In the genomic region with DNA sequence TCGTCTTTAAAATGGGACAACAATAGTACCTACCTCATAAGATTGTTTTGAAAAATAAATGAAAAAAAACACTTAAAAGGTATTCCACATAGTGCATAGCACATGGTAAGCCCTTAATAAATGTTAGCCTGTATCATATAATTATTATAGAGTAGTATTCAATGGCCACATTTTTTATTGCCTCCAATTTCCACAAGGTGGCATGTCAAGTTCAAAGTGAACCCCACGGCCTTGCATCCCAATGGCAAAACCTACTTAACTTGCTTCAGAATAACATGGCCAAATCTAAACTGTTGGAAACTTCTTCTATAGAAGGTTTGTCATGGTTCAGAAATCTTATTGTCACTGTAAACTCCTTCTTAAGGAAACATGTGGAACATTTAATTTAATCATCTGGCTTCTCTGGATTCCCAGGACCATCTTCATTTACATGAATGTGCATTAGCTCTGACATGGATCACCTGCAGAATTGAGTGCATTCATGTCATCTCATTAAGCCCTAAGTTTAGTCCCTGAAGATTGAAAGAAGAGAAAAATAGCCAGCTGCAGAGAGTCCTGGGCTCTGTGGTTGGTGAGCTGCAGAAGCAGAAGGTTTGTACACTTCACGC, we compare ENCODE assay signal across 1 cellular context.
A peak's percentile ranks its signal among the peaks of the same experiment; 100 is the strongest.
TF ChIP-seq lines count a peak whose summit lies in the region.

No MANE protein-coding gene starts in this region.

TF ChIP-seq in K562, 482 proteins besides CTCF, POLR2A, EP300 and RAD21 (continued from another document and continues in another):
- TF ChIP-seq, protein P1, sequence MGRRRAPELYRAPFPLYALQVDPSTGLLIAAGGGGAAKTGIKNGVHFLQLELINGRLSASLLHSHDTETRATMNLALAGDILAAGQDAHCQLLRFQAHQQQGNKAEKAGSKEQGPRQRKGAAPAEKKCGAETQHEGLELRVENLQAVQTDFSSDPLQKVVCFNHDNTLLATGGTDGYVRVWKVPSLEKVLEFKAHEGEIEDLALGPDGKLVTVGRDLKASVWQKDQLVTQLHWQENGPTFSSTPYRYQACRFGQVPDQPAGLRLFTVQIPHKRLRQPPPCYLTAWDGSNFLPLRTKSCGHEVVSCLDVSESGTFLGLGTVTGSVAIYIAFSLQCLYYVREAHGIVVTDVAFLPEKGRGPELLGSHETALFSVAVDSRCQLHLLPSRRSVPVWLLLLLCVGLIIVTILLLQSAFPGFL (CRISPR knock-in tag; IDR thresholded peaks at IDR 0.05) = no peak
- TF ChIP-seq, protein P2, sequence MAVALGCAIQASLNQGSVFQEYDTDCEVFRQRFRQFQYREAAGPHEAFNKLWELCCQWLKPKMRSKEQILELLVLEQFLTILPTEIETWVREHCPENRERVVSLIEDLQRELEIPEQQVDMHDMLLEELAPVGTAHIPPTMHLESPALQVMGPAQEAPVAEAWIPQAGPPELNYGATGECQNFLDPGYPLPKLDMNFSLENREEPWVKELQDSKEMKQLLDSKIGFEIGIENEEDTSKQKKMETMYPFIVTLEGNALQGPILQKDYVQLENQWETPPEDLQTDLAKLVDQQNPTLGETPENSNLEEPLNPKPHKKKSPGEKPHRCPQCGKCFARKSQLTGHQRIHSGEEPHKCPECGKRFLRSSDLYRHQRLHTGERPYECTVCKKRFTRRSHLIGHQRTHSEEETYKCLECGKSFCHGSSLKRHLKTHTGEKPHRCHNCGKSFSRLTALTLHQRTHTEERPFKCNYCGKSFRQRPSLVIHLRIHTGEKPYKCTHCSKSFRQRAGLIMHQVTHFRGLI (CRISPR knock-in tag; IDR thresholded peaks at IDR 0.05) = no peak
- TF ChIP-seq, protein P3, sequence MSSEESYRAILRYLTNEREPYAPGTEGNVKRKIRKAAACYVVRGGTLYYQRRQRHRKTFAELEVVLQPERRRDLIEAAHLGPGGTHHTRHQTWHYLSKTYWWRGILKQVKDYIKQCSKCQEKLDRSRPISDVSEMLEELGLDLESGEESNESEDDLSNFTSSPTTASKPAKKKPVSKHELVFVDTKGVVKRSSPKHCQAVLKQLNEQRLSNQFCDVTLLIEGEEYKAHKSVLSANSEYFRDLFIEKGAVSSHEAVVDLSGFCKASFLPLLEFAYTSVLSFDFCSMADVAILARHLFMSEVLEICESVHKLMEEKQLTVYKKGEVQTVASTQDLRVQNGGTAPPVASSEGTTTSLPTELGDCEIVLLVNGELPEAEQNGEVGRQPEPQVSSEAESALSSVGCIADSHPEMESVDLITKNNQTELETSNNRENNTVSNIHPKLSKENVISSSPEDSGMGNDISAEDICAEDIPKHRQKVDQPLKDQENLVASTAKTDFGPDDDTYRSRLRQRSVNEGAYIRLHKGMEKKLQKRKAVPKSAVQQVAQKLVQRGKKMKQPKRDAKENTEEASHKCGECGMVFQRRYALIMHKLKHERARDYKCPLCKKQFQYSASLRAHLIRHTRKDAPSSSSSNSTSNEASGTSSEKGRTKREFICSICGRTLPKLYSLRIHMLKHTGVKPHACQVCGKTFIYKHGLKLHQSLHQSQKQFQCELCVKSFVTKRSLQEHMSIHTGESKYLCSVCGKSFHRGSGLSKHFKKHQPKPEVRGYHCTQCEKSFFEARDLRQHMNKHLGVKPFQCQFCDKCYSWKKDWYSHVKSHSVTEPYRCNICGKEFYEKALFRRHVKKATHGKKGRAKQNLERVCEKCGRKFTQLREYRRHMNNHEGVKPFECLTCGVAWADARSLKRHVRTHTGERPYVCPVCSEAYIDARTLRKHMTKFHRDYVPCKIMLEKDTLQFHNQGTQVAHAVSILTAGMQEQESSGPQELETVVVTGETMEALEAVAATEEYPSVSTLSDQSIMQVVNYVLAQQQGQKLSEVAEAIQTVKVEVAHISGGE (CRISPR knock-in tag; IDR thresholded peaks at IDR 0.05) = no peak
- TF ChIP-seq GTF2A2 (tag; IDR thresholded peaks at IDR 0.05) (no peak), SREBF2 (CRISPR knock-in tag; IDR thresholded peaks at IDR 0.05) (no peak), RBM25 (IDR thresholded peaks at IDR 0.05; ENCODE audit: low read depth, low read length, severe bottlenecking) (no peak), BRD9 (IDR thresholded peaks at IDR 0.05; ENCODE audit: low read depth, partially characterized antibody) (peak; percentile 50), FOXK2 (conservative IDR thresholded peaks at IDR 0.05 in 1 of 2, IDR thresholded peaks at IDR 0.05 in 1 of 2; ENCODE audit: low read depth in 2 of 2) (no peak), CC2D1A (IDR thresholded peaks at IDR 0.05) (peak; percentile 51; the same call in 1 of the 2 replicates), ZC3H11A (IDR thresholded peaks at IDR 0.05; ENCODE audit: low read depth, low read length) (no peak), POLR2H (tag; IDR thresholded peaks at IDR 0.05; ENCODE audit: low read depth) (peak; percentile 33; the same call in 1 of the 2 replicates), GABPB1 (CRISPR knock-in tag; IDR thresholded peaks at IDR 0.05) (no peak; the same call in 1 of the 2 replicates), GATAD2A (IDR thresholded peaks at IDR 0.05) (no peak), HDAC3 (IDR thresholded peaks at IDR 0.05; ENCODE audit: borderline replicate concordance, partially characterized antibody) (peak; percentile 37), CBX5 (IDR thresholded peaks at IDR 0.05; ENCODE audit: borderline replicate concordance, low read depth) (no peak), BMI1 (IDR thresholded peaks at IDR 0.05; ENCODE audit: low read length) (no peak), NR2C2 (CRISPR knock-in tag; IDR thresholded peaks at IDR 0.05) (no peak), NR2C2 (tag; IDR thresholded peaks at IDR 0.05) (peak; percentile 31; the same call in 1 of the 2 replicates), ZNF23 (CRISPR knock-in tag; IDR thresholded peaks at IDR 0.05) (no peak), CHCHD3 (CRISPR knock-in tag; IDR thresholded peaks at IDR 0.05) (no peak)
- TF ChIP-seq, protein P4, sequence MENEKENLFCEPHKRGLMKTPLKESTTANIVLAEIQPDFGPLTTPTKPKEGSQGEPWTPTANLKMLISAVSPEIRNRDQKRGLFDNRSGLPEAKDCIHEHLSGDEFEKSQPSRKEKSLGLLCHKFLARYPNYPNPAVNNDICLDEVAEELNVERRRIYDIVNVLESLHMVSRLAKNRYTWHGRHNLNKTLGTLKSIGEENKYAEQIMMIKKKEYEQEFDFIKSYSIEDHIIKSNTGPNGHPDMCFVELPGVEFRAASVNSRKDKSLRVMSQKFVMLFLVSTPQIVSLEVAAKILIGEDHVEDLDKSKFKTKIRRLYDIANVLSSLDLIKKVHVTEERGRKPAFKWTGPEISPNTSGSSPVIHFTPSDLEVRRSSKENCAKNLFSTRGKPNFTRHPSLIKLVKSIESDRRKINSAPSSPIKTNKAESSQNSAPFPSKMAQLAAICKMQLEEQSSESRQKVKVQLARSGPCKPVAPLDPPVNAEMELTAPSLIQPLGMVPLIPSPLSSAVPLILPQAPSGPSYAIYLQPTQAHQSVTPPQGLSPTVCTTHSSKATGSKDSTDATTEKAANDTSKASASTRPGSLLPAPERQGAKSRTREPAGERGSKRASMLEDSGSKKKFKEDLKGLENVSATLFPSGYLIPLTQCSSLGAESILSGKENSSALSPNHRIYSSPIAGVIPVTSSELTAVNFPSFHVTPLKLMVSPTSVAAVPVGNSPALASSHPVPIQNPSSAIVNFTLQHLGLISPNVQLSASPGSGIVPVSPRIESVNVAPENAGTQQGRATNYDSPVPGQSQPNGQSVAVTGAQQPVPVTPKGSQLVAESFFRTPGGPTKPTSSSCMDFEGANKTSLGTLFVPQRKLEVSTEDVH (IDR thresholded peaks at IDR 0.05; ENCODE audit: low read depth, partially characterized antibody) = peak; percentile 36
- TF ChIP-seq, protein P5, sequence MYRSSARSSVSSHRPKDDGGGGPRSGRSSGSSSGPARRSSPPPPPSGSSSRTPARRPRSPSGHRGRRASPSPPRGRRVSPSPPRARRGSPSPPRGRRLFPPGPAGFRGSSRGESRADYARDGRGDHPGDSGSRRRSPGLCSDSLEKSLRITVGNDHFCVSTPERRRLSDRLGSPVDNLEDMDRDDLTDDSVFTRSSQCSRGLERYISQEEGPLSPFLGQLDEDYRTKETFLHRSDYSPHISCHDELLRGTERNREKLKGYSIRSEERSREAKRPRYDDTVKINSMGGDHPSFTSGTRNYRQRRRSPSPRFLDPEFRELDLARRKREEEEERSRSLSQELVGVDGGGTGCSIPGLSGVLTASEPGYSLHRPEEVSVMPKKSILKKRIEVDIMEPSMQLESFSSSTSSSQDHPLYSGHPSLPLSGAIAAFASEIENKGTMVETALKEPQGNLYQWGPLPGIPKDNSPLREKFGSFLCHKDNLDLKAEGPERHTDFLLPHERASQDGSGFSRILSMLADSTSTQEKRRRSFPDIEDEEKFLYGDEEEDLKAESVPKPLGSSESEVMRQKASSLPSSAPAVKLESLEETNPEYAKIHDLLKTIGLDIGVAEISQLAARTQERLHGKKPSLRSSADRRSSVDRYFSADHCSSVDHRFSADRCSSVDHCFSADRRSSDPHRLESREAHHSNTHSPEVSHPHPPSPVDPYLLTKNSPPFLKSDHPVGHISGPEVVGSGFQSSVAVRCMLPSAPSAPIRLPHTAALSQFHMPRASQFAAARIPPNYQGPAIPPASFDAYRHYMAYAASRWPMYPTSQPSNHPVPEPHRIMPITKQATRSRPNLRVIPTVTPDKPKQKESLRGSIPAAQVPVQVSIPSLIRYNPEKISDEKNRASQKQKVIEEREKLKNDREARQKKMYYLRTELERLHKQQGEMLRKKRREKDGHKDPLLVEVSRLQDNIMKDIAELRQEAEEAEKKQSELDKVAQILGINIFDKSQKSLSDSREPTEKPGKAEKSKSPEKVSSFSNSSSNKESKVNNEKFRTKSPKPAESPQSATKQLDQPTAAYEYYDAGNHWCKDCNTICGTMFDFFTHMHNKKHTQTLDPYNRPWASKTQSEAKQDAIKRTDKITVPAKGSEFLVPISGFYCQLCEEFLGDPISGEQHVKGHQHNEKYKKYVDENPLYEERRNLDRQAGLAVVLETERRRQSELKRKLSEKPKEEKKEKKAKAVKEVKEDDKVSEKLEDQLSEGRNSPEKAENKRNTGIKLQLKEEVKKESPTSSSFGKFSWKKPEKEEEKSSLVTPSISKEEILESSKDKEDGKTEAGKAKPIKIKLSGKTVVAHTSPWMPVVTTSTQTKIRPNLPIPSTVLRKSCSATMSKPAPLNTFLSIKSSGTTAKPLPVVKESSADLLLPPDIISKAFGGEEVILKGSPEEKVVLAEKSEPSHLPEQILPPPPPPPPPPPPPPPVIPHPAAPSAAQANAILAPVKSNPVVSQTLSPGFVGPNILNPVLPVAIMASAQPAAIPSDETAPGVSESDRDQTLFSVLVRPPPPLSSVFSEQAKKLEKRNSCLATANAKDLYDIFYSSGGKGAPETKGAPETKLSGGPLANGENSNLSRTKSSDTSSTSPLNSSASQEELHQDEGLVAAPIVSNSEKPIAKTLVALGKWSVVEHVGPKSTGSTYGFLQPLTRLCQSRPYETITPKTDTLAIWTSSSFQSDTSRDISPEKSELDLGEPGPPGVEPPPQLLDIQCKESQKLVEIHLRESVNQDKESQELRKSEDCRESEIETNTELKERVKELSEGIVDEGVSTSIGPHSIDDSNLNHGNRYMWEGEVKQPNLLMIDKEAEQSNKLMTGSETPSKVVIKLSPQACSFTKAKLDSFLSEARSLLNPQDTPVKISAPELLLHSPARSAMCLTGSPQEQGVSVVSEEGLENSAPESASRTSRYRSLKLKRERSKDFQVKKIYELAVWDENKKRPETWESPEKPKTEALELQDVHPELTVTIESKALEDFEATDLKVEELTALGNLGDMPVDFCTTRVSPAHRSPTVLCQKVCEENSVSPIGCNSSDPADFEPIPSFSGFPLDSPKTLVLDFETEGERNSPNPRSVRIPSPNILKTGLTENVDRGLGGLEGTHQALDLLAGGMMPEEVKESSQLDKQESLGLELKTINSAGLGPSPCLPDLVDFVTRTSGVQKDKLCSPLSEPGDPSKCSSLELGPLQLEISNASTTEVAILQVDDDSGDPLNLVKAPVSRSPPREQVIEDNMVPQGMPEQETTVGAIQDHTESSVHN (IDR thresholded peaks at IDR 0.05; ENCODE audit: borderline replicate concordance in 1 of 2, low read depth in 1 of 2) = no peak
- TF ChIP-seq, protein P6, sequence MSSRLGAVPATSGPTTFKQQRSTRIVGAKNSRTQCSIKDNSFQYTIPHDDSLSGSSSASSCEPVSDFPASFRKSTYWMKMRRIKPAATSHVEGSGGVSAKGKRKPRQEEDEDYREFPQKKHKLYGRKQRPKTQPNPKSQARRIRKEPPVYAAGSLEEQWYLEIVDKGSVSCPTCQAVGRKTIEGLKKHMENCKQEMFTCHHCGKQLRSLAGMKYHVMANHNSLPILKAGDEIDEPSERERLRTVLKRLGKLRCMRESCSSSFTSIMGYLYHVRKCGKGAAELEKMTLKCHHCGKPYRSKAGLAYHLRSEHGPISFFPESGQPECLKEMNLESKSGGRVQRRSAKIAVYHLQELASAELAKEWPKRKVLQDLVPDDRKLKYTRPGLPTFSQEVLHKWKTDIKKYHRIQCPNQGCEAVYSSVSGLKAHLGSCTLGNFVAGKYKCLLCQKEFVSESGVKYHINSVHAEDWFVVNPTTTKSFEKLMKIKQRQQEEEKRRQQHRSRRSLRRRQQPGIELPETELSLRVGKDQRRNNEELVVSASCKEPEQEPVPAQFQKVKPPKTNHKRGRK (tag; IDR thresholded peaks at IDR 0.05) = no peak
- TF ChIP-seq, protein P7, sequence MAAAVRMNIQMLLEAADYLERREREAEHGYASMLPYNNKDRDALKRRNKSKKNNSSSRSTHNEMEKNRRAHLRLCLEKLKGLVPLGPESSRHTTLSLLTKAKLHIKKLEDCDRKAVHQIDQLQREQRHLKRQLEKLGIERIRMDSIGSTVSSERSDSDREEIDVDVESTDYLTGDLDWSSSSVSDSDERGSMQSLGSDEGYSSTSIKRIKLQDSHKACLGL (CRISPR knock-in tag; IDR thresholded peaks at IDR 0.05; ENCODE audit: borderline replicate concordance, poor library complexity, severe bottlenecking) = no peak
- TF ChIP-seq, protein P8, sequence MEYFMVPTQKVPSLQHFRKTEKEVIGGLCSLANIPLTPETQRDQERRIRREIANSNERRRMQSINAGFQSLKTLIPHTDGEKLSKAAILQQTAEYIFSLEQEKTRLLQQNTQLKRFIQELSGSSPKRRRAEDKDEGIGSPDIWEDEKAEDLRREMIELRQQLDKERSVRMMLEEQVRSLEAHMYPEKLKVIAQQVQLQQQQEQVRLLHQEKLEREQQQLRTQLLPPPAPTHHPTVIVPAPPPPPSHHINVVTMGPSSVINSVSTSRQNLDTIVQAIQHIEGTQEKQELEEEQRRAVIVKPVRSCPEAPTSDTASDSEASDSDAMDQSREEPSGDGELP (CRISPR knock-in tag; IDR thresholded peaks at IDR 0.05; ENCODE audit: borderline replicate concordance) = no peak
- TF ChIP-seq, protein P9, sequence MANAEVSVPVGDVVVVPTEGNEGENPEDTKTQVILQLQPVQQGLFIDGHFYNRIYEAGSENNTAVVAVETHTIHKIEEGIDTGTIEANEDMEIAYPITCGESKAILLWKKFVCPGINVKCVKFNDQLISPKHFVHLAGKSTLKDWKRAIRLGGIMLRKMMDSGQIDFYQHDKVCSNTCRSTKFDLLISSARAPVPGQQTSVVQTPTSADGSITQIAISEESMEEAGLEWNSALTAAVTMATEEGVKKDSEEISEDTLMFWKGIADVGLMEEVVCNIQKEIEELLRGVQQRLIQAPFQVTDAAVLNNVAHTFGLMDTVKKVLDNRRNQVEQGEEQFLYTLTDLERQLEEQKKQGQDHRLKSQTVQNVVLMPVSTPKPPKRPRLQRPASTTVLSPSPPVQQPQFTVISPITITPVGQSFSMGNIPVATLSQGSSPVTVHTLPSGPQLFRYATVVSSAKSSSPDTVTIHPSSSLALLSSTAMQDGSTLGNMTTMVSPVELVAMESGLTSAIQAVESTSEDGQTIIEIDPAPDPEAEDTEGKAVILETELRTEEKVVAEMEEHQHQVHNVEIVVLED (CRISPR knock-in tag; IDR thresholded peaks at IDR 0.05) = no peak
- TF ChIP-seq, protein P10, sequence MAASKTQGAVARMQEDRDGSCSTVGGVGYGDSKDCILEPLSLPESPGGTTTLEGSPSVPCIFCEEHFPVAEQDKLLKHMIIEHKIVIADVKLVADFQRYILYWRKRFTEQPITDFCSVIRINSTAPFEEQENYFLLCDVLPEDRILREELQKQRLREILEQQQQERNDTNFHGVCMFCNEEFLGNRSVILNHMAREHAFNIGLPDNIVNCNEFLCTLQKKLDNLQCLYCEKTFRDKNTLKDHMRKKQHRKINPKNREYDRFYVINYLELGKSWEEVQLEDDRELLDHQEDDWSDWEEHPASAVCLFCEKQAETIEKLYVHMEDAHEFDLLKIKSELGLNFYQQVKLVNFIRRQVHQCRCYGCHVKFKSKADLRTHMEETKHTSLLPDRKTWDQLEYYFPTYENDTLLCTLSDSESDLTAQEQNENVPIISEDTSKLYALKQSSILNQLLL (CRISPR knock-in tag; IDR thresholded peaks at IDR 0.05; ENCODE audit: borderline replicate concordance) = no peak
